ENCODE assay signal across 1 cellular context in genomic region chr15:40594429-40594836, GRCh38.
TF ChIP-seq lines count a peak whose summit lies in the region.

No MANE protein-coding gene starts in this region.

TF ChIP-seq in GM12878, 131 proteins besides CTCF, POLR2A, EP300 and RAD21 (continued from another document):
- peak; percentile 67 for TF ChIP-seq PKNOX1 (IDR thresholded peaks at IDR 0.05)
- 0 out of 2 replicates have a peak, but pooled peaks have one; percentile 49 for TF ChIP-seq GATAD2B (conservative IDR thresholded peaks at IDR 0.05; ENCODE audit: low read depth)
- no peak for TF ChIP-seq MTA3 (IDR thresholded peaks at IDR 0.05; ENCODE audit: borderline replicate concordance, low read length)
- no peak for TF ChIP-seq NFXL1 (IDR thresholded peaks at IDR 0.05; ENCODE audit: borderline replicate concordance)
- TF ChIP-seq SREBF1 (IDR thresholded peaks at IDR 0.05; ENCODE audit: low read length): 0 out of 2 replicates have a peak, but pooled peaks have one; percentile 10
- TF ChIP-seq BRCA1 (IDR thresholded peaks at IDR 0.05; ENCODE audit: low read depth, low read length): 0 out of 2 replicates have a peak, but pooled peaks have one; percentile 18
- TF ChIP-seq MEF2B (IDR thresholded peaks at IDR 0.05; ENCODE audit: partially characterized antibody, poor library complexity, severe bottlenecking): peak; percentile 95
- peak; percentile 19; the same call in 1 of the 2 replicates for TF ChIP-seq ZNF384 (IDR thresholded peaks at IDR 0.05; ENCODE audit: borderline replicate concordance, low read depth, low read length)
- TF ChIP-seq JUNB (IDR thresholded peaks at IDR 0.05): no peak
- TF ChIP-seq DPF2 (IDR thresholded peaks at IDR 0.05): peak; percentile 51; the same call in 1 of the 2 replicates
- peak; percentile 11 to 22; a peak in 1 of 4 replicates for TF ChIP-seq BHLHE40 (IDR thresholded peaks at IDR 0.05; ENCODE audit: borderline replicate concordance in 1 of 2, low read depth in 2 of 2, low read length in 1 of 2)
- no peak for TF ChIP-seq CBX3 (IDR thresholded peaks at IDR 0.05; ENCODE audit: borderline replicate concordance, low read depth)
- TF ChIP-seq, protein P1, sequence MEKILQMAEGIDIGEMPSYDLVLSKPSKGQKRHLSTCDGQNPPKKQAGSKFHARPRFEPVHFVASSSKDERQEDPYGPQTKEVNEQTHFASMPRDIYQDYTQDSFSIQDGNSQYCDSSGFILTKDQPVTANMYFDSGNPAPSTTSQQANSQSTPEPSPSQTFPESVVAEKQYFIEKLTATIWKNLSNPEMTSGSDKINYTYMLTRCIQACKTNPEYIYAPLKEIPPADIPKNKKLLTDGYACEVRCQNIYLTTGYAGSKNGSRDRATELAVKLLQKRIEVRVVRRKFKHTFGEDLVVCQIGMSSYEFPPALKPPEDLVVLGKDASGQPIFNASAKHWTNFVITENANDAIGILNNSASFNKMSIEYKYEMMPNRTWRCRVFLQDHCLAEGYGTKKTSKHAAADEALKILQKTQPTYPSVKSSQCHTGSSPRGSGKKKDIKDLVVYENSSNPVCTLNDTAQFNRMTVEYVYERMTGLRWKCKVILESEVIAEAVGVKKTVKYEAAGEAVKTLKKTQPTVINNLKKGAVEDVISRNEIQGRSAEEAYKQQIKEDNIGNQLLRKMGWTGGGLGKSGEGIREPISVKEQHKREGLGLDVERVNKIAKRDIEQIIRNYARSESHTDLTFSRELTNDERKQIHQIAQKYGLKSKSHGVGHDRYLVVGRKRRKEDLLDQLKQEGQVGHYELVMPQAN (conservative IDR thresholded peaks at IDR 0.05): peak; percentile 91; the same call in 1 of the 2 replicates
- no peak for TF ChIP-seq IRF4 (IDR thresholded peaks at IDR 0.05; ENCODE audit: low read depth, low read length)
- TF ChIP-seq SMARCA5 (IDR thresholded peaks at IDR 0.05): 0 out of 2 replicates have a peak, but pooled peaks have one; percentile 19
- no peak for TF ChIP-seq RCOR1 (conservative IDR thresholded peaks at IDR 0.05; ENCODE audit: low read depth, low read length)
- no peak for TF ChIP-seq ATF7 (IDR thresholded peaks at IDR 0.05; ENCODE audit: low read depth)
- TF ChIP-seq GABPA (IDR thresholded peaks at IDR 0.05; ENCODE audit: low read depth): peak; percentile 14; the same call in 1 of the 2 replicates
- TF ChIP-seq MTA2 (IDR thresholded peaks at IDR 0.05; ENCODE audit: low read depth): 0 out of 2 replicates have a peak, but pooled peaks have one; percentile 48
- TF ChIP-seq SPI1 (IDR thresholded peaks at IDR 0.05; ENCODE audit: borderline replicate concordance, insufficient read depth, low read depth, low read length): peak; percentile 2; the same call in 1 of the 2 replicates
- TF ChIP-seq CHD2 (IDR thresholded peaks at IDR 0.05; ENCODE audit: borderline replicate concordance, low read depth, low read length): peak; percentile 47; the same call in 1 of the 2 replicates
- no peak for TF ChIP-seq SUPT20H (IDR thresholded peaks at IDR 0.05; ENCODE audit: borderline replicate concordance, control insufficient read depth, low read depth, low read length)
- peak; percentile 67 for TF ChIP-seq LARP7 (IDR thresholded peaks at IDR 0.05)
- peak; percentile 37; the same call in 1 of the 2 replicates for TF ChIP-seq SIN3A (IDR thresholded peaks at IDR 0.05; ENCODE audit: low read depth, low read length)
- 0 out of 2 replicates have a peak, but pooled peaks have one; percentile 11 for TF ChIP-seq NR2F1 (conservative IDR thresholded peaks at IDR 0.05)
- TF ChIP-seq POU2F2 (IDR thresholded peaks at IDR 0.05; ENCODE audit: borderline replicate concordance, low read depth, low read length): 0 out of 3 replicates have a peak, but pooled peaks have one; percentile 1
- 0 out of 2 replicates have a peak, but pooled peaks have one; percentile 22 for TF ChIP-seq RFX5 (IDR thresholded peaks at IDR 0.05; ENCODE audit: low read depth, low read length)
- 0 out of 2 replicates have a peak, but pooled peaks have one; percentile 2 for TF ChIP-seq MAX (IDR thresholded peaks at IDR 0.05; ENCODE audit: low read depth, low read length)
- peak; percentile 91; the same call in 1 of the 2 replicates for TF ChIP-seq ASH2L (IDR thresholded peaks at IDR 0.05; ENCODE audit: borderline replicate concordance, low read depth)
- TF ChIP-seq HDGF (IDR thresholded peaks at IDR 0.05): peak; percentile 54; the same call in 1 of the 2 replicates
- TF ChIP-seq EZH2 (IDR thresholded peaks at IDR 0.05; ENCODE audit: borderline replicate concordance, control insufficient read depth, low read depth, low read length): no peak
- TF ChIP-seq POLR2AphosphoS2 (IDR thresholded peaks at IDR 0.05; ENCODE audit: low read depth, low read length): 0 out of 2 replicates have a peak, but pooled peaks have one; percentile 27
- no peak for TF ChIP-seq NFYA (IDR thresholded peaks at IDR 0.05; ENCODE audit: borderline replicate concordance, low read depth, low read length)
- TF ChIP-seq ESRRA (IDR thresholded peaks at IDR 0.05; ENCODE audit: low read length): no peak
- TF ChIP-seq RELA (IDR thresholded peaks at IDR 0.05; ENCODE audit: borderline replicate concordance, partially characterized antibody): no peak
- no peak for TF ChIP-seq ZNF622 (IDR thresholded peaks at IDR 0.05)
- TF ChIP-seq MEF2A (IDR thresholded peaks at IDR 0.05; ENCODE audit: insufficient read depth, low read depth, low read length): 0 out of 2 replicates have a peak, but pooled peaks have one; percentile 25
- no peak for TF ChIP-seq TBL1XR1 (IDR thresholded peaks at IDR 0.05; ENCODE audit: low read depth, low read length)
